10 cellular contexts compared by ENCODE assay signal in the genomic region with DNA sequence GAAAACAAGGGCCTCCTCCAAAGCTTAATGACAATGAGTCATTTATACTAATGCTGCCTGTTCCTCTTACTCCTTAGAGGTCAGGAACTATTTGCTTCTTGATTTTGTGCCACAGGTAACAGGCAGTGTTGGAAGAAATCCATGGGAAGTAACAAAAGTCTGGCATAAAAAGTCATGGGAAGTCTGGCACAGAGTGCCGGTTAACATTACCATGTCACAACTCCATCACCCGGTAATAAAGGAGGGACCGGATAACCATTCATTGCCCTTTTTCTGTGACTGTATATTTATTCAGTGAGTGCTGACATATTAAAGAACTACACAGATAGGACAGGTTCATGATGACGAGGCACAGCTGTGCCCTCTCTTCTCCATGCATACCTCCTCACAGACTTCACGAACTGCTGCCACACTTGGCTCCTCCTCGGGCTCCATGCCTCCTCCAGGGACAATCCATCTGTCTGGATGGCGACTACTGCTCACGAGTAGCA. TPM values are rescaled to one million over a fixed set of nuclear protein-coding genes. Genes with fewer than 3 reads are reported as not detected.
DNase-seq lines count a peak whose midpoint lies in the region; ATAC-seq and TF ChIP-seq lines count a peak whose summit lies in the region.
"Had no signal": no experiment of that assay in that cellular context is flagged by ENCODE, and none has a peak within 500 bp of the region (broad histone marks: within the 10 kb centered on the region; RNA-seq: fewer than 3 reads in every experiment).

No MANE protein-coding gene starts in this region.

- peak overlapping the region; percentile 72 for H3K4me2 ChIP-seq in IMR-90 (ENCODE audit: low read depth, low read length)
- no peak overlapping the region for H3K4me2 ChIP-seq in hepatocyte

- H2BK15ac ChIP-seq in IMR-90 (ENCODE audit: low read depth, low read length) = no peak overlapping the region

- H3K9ac ChIP-seq in IMR-90 (ENCODE audit: low read depth, low read length) = no peak overlapping the region

- TF ChIP-seq CTCF in IMR-90 (conservative IDR thresholded peaks at IDR 0.05; ENCODE audit: low read depth, low read length) (no peak), breast epithelium (IDR thresholded peaks at IDR 0.05) (no peak), hepatocyte (IDR thresholded peaks at IDR 0.05; ENCODE audit: poor library complexity) (no peak), thyroid gland (IDR thresholded peaks at IDR 0.05) (no peak)

- in situ Hi-C loops in IMR-90 (cut with MboI; ENCODE audit: low sequenced_read_pairs) = no loop called here

- DNase-seq in IMR-90 (peak; percentile 75), breast epithelium (ENCODE audit: low spot score in 2 of 2) (peak in 1 of 2 donors; percentile 26), hepatocyte (ENCODE audit: low spot score) (no peak), thyroid gland (peak in 1 of 2 donors; percentile 41), NCI-H187 treated with DMSO at 0.1 percent for 48 hours (lab: John Stamatoyannopoulos, UW) (no peak)
- DNase-seq: activated CD8-positive, alpha-beta T cell treated with anti-CD3 and anti-CD28 coated beads, Interleukin-2, amount 10 ng/mL, durations not matched to agents 7 days and 5 days had no signal

- TF ChIP-seq POLR2A in IMR-90 (IDR thresholded peaks at IDR 0.05; ENCODE audit: low read depth, low read length) (no peak), breast epithelium (IDR thresholded peaks at IDR 0.05) (no peak), thyroid gland (IDR thresholded peaks at IDR 0.05) (no peak)

- H2AFZ ChIP-seq in IMR-90 (replicated peaks; ENCODE audit: low read length, poor library complexity) (peak overlapping the region; percentile 12), hepatocyte (no peak overlapping the region)

- no peak overlapping the region for H3K56ac ChIP-seq in IMR-90 (ENCODE audit: extremely low read depth, insufficient read depth, low read length)

- ATAC-seq in IMR-90 (ENCODE audit: low read depth) = peak; percentile 87
- ATAC-seq in GM21447 (IDR thresholded peaks at IDR 0.05; ENCODE audit: unreplicated experiment) = no peak
- no peak for ATAC-seq in HG03135 (IDR thresholded peaks at IDR 0.05; ENCODE audit: unreplicated experiment)
- ATAC-seq: activated CD8-positive, alpha-beta T cell treated with anti-CD3 and anti-CD28 coated beads, Interleukin-2, amount 10 ng/mL, durations not matched to agents 7 days and 5 days; HepG2 had no signal

- H2BK120ac ChIP-seq in IMR-90 (ENCODE audit: low read depth, low read length) = no peak overlapping the region

- H3K79me2 ChIP-seq in hepatocyte = peaks cover 43% of the 10 kb centered on the region

- H3K36me3 ChIP-seq in IMR-90 (ENCODE audit: control insufficient read depth, insufficient read depth, low read length) = no peaks in the 10 kb centered on the region; the same call in 1 of the 2 replicates
- no peaks in the 10 kb centered on the region for H3K36me3 ChIP-seq in breast epithelium
- H3K36me3 ChIP-seq in hepatocyte (replicated peaks; ENCODE audit: insufficient read depth, low read depth) = no peaks in the 10 kb centered on the region
- H3K36me3 ChIP-seq in thyroid gland = no peaks in the 10 kb centered on the region

- no CpG with 5 or more reads among the region's 8 CpGs for WGBS in IMR-90 (ENCODE audit: extremely low coverage in 2 of 2, insufficient read length in 1 of 2), 2 experiments
- 58% methylated on average over 8 of the region's 8 CpGs for WGBS in hepatocyte (ENCODE audit: low lambda C conversion rate, missing lambda C conversion rate)
- 63 to 67% methylated on average over 8 of the region's 8 CpGs for WGBS in thyroid gland, 2 donors

- H3K79me1 ChIP-seq in IMR-90 (ENCODE audit: low read depth in 1 of 2, low read length in 2 of 2) = peaks cover 36 to 68% of the 10 kb centered on the region in 2 experiments

- intact Hi-C loops in IMR-90 (cut with micrococcal nuclease) = no loop called here
- intact Hi-C loops in breast epithelium (cut with DNase I; ENCODE audit: low total_unique reads) = no loop called here
- intact Hi-C loops in thyroid gland (cut with DNase I) = no loop called here

- H2BK20ac ChIP-seq in IMR-90 (ENCODE audit: low read depth, low read length) = no peak overlapping the region

- H3K27ac ChIP-seq in IMR-90 (ENCODE audit: insufficient read depth, low read length) = no peak overlapping the region
- H3K27ac ChIP-seq in breast epithelium = peak overlapping the region; percentile 65 to 66
- peak overlapping the region; percentile 10 for H3K27ac ChIP-seq in hepatocyte
- H3K27ac ChIP-seq in thyroid gland = peak overlapping the region; percentile 55 to 82 (median 82)
- H3K27ac ChIP-seq: SJSA1 had no signal

- POLR2A ChIA-PET in IMR-90 (lab: Charles Lee; ENCODE audit: unreplicated experiment) = no interaction called here

- no peak overlapping the region for H3K14ac ChIP-seq in IMR-90 (replicated peaks; ENCODE audit: low read depth, low read length)

- peak overlapping the region; percentile 27; the same call in 1 of the 2 replicates for H3K4ac ChIP-seq in IMR-90 (ENCODE audit: low read depth, low read length)

- dilution Hi-C loops in IMR-90 (cut with HindIII; ENCODE audit: low sequenced_read_pairs, unreplicated experiment) = no loop called here

- peaks cover 24% of the 10 kb centered on the region for H3K9me1 ChIP-seq in IMR-90 (ENCODE audit: insufficient read depth, low read length)

- CTCF ChIA-PET in IMR-90 (lab: Yijun Ruan, JAX) = no interaction called here

- H4K8ac ChIP-seq in IMR-90 (ENCODE audit: low read depth in 2 of 2, low read length in 2 of 2) = no peak overlapping the region

- no peaks in the 10 kb centered on the region for H3K9me2 ChIP-seq in hepatocyte (replicated peaks; ENCODE audit: insufficient read depth)

- no peak overlapping the region for H4K5ac ChIP-seq in IMR-90 (ENCODE audit: low read depth, low read length)

- H3K18ac ChIP-seq in IMR-90 (ENCODE audit: low read depth, low read length) = no peak overlapping the region

- H4K91ac ChIP-seq in IMR-90 (ENCODE audit: insufficient read depth, low read depth, low read length) = no peak overlapping the region

- BruUV-seq in IMR-90 (replicated peaks; lab: Mats Ljungman, UMichigan) = no TSS peak

- H3K9me3 ChIP-seq in IMR-90 (ENCODE audit: control insufficient read depth, insufficient read depth, low read length) (no peaks in the 10 kb centered on the region), breast epithelium (no peaks in the 10 kb centered on the region), hepatocyte (ENCODE audit: low read depth) (no peaks in the 10 kb centered on the region), thyroid gland (no peaks in the 10 kb centered on the region)
- H3K9me3 ChIP-seq: SJSA1 had no signal

- H4K20me1 ChIP-seq in IMR-90 (ENCODE audit: insufficient read depth, low read length) = peaks cover 44% of the 10 kb centered on the region
- no peaks in the 10 kb centered on the region for H4K20me1 ChIP-seq in hepatocyte (ENCODE audit: insufficient read depth, poor library complexity, severe bottlenecking)

- peak overlapping the region; percentile 25 for H2BK5ac ChIP-seq in IMR-90 (ENCODE audit: low read depth, low read length, poor library complexity, severe bottlenecking)

- no peak overlapping the region; the same call in 1 of the 2 replicates for H3K23ac ChIP-seq in IMR-90 (ENCODE audit: low read depth, low read length)

- no peak overlapping the region for H2AK5ac ChIP-seq in IMR-90 (ENCODE audit: low read depth, low read length)

- no peak overlapping the region for H3K4me3 ChIP-seq in IMR-90 (ENCODE audit: insufficient read depth, low read depth, low read length)
- H3K4me3 ChIP-seq in breast epithelium = no peak overlapping the region
- no peak overlapping the region for H3K4me3 ChIP-seq in hepatocyte
- no peak overlapping the region for H3K4me3 ChIP-seq in thyroid gland (replicated peaks in 1 of 3)
- H3K4me3 ChIP-seq: SJSA1 had no signal

- H3K27me3 ChIP-seq in IMR-90 (ENCODE audit: control insufficient read depth, insufficient read depth, low read length) = no peaks in the 10 kb centered on the region
- H3K27me3 ChIP-seq in breast epithelium = no peaks in the 10 kb centered on the region
- H3K27me3 ChIP-seq in hepatocyte = no peaks in the 10 kb centered on the region
- H3K27me3 ChIP-seq in thyroid gland = no peaks in the 10 kb centered on the region
- H3K27me3 ChIP-seq: SJSA1 had no signal

- TF ChIP-seq RAD21 in IMR-90 (IDR thresholded peaks at IDR 0.05; ENCODE audit: low read length) = no peak

- no peak overlapping the region for H2AK9ac ChIP-seq in IMR-90 (replicated peaks; ENCODE audit: low read depth, low read length, poor library complexity)

- H3K4me1 ChIP-seq in IMR-90 (ENCODE audit: control insufficient read depth, insufficient read depth, low read length) (peaks cover 9% of the 10 kb centered on the region), breast epithelium (peaks cover 3 to 24% of the 10 kb centered on the region in 2 donors), hepatocyte (ENCODE audit: insufficient read depth) (peaks cover 37% of the 10 kb centered on the region), thyroid gland (peaks cover 43 to 87% of the 10 kb centered on the region in 2 donors)
- H3K4me1 ChIP-seq: SJSA1 had no signal

TF ChIP-seq in IMR-90, 13 proteins besides CTCF, POLR2A, EP300 and RAD21:
- TF ChIP-seq MAFK (IDR thresholded peaks at IDR 0.05; ENCODE audit: low read depth, low read length) (no peak), FOS (IDR thresholded peaks at IDR 0.05; ENCODE audit: low read depth, low read length) (no peak), ELK1 (IDR thresholded peaks at IDR 0.05; ENCODE audit: borderline replicate concordance, low read depth, low read length) (no peak), CEBPB (IDR thresholded peaks at IDR 0.05; ENCODE audit: low read depth, low read length) (no peak)
TF ChIP-seq in IMR-90: peak in this region for 0.

RNA-seq across cellular contexts. Expression of gene NUDT3, which starts 50.9 kb away (rescaled TPM):
- total RNA-seq in IMR-90 (2012; rRNA removed) = 17.2 and 21.4 TPM in 2 replicates
- 9.1 and 10.1 TPM in 2 replicates for polyA plus RNA-seq in IMR-90 (2012; rRNA removed)
- polyA plus RNA-seq in IMR-90 (2012; cell fraction: cytosol; rRNA removed) = 3.8 and 4.5 TPM in 2 replicates
- polyA plus RNA-seq in IMR-90 (2012; cell fraction: nucleus; rRNA removed; ENCODE audit: low replicate concordance) = 3.1 and 12.1 TPM in 2 replicates
- 10 to 100 TPM; 28.7 to 33.8 (median 29.0) TPM for total RNA-seq in breast epithelium
- 17.9 and 20.4 TPM in 2 replicates for total RNA-seq in hepatocyte
- 6.2 and 6.4 TPM in 2 replicates for polyA plus RNA-seq in hepatocyte
- total RNA-seq in thyroid gland = 10 to 100 TPM; 68.1 to 98.9 (median 75.5) TPM
